In the genomic region with DNA sequence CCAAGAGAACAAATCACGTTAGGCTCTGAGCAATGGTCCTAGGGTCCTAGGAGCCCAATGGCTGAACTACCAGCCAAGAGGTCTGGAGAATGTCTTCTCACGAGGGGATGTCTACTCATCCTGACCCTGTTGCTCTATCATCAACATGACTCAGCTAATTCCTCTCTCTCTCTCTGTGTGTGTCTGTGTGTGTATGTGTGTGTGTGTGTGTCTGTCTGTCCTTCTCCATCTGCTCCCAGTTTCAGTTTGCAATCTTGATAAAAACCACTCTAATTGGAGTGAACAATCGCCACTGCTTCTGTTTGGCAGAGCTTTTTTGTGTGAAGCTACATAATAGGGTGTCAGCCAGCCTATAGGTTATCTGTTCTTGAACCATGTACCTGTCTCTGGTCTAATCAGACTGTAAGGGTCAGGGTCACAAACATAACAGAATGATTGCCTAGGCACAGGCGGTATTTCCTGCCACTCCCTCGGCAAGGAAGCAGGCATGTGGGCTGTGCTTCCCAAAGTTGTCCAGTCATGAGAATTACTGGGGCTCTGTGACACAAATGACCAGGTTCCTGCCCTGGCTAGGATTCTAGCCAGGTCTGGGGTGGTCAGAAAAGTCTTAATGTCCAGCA, we compare ENCODE assay signal across 12 cellular contexts.
DNase-seq lines count a peak whose midpoint lies in the region; ATAC-seq, FAIRE-seq and TF ChIP-seq lines count a peak whose summit lies in the region.
"Had no signal": no experiment of that assay in that cellular context is flagged by ENCODE, and none has a peak within 500 bp of the region (broad histone marks: within the 10 kb centered on the region; RNA-seq: fewer than 3 reads in every experiment).

No MANE protein-coding gene starts in this region.

- no peak for TF ChIP-seq CTCF in D721Med (IDR thresholded peaks at IDR 0.05; ENCODE audit: insufficient read depth, missing control alignments)

- peaks cover 3% of the 10 kb centered on the region for H3K36me3 Mint-ChIP-seq in effector memory CD8-positive, alpha-beta T cell (ENCODE audit: insufficient read depth)
- H3K36me3 Mint-ChIP-seq: activated naive CD8-positive, alpha-beta T cell had no signal

- H3K27me3 Mint-ChIP-seq in effector memory CD8-positive, alpha-beta T cell = peaks cover 31 to 50% of the 10 kb centered on the region in 2 donors

- peak; percentile 58 for ATAC-seq in SK-N-SH treated with all-trans-retinoic acid at 6 μM for 48 hours
- ATAC-seq in HG03175 (IDR thresholded peaks at IDR 0.05; ENCODE audit: unreplicated experiment) = no peak
- no peak for ATAC-seq in effector memory CD8-positive, alpha-beta T cell (replicated peaks)

- H3K4me3 Mint-ChIP-seq in effector memory CD8-positive, alpha-beta T cell = no peak overlapping the region
- H3K4me3 Mint-ChIP-seq: activated naive CD8-positive, alpha-beta T cell; CD8-positive, alpha-beta memory T cell had no signal

- no peak for FAIRE-seq in D721Med (lab: Jason Lieb, UNC)

- no peak overlapping the region for H3K27ac Mint-ChIP-seq in effector memory CD8-positive, alpha-beta T cell
- H3K27ac Mint-ChIP-seq: activated naive CD8-positive, alpha-beta T cell; CD8-positive, alpha-beta memory T cell had no signal

- peaks cover 0 to 2% of the 10 kb centered on the region in 2 donors for H3K9me3 Mint-ChIP-seq in effector memory CD8-positive, alpha-beta T cell
- H3K9me3 Mint-ChIP-seq: CD8-positive, alpha-beta memory T cell had no signal

- H3K4me1 Mint-ChIP-seq in effector memory CD8-positive, alpha-beta T cell (ENCODE audit: low read depth in 2 of 2) = no peaks in the 10 kb centered on the region
- H3K4me1 Mint-ChIP-seq: CD8-positive, alpha-beta memory T cell had no signal

- DNase-seq in A172 (ENCODE audit: low spot score) (peak; percentile 75), GM04503 (ENCODE audit: low read depth) (peak; percentile 82), glomerular visceral epithelial cell (ENCODE audit: extremely low spot score) (peak; percentile 53), D721Med (ENCODE audit: insufficient read length, low spot score) (no peak), NCI-H526 treated with DMSO at 0.1 percent for 48 hours (lab: John Stamatoyannopoulos, UW) (no peak)
- no peak for DNase-seq in effector memory CD8-positive, alpha-beta T cell
- DNase-seq: CD8-positive, alpha-beta memory T cell; NCI-H1048; stimulated activated CD4-positive, alpha-beta T cell treated with anti-CD3 and anti-CD28 coated beads, Interleukin-1b, Interleukin-23, amount 100 ng/mL, for 48 hours had no signal

TF ChIP-seq in SK-N-SH treated with all-trans-retinoic acid at 6 μM for 48 hours, 23 proteins besides CTCF, POLR2A, EP300 and RAD21 (continues in another document):
- TF ChIP-seq CSDC2 (CRISPR knock-in tag; IDR thresholded peaks at IDR 0.05) = no peak
- no peak for TF ChIP-seq ZNF8 (CRISPR knock-in tag; IDR thresholded peaks at IDR 0.05)
- no peak for TF ChIP-seq RARB (CRISPR knock-in tag; IDR thresholded peaks at IDR 0.05)
- no peak for TF ChIP-seq ZNF565 (CRISPR knock-in tag; conservative IDR thresholded peaks at IDR 0.05; ENCODE audit: low read depth)
- peak; percentile 53; the same call in 1 of the 2 replicates for TF ChIP-seq BACH2 (CRISPR knock-in tag; IDR thresholded peaks at IDR 0.05; ENCODE audit: borderline replicate concordance)
- TF ChIP-seq, protein P1, sequence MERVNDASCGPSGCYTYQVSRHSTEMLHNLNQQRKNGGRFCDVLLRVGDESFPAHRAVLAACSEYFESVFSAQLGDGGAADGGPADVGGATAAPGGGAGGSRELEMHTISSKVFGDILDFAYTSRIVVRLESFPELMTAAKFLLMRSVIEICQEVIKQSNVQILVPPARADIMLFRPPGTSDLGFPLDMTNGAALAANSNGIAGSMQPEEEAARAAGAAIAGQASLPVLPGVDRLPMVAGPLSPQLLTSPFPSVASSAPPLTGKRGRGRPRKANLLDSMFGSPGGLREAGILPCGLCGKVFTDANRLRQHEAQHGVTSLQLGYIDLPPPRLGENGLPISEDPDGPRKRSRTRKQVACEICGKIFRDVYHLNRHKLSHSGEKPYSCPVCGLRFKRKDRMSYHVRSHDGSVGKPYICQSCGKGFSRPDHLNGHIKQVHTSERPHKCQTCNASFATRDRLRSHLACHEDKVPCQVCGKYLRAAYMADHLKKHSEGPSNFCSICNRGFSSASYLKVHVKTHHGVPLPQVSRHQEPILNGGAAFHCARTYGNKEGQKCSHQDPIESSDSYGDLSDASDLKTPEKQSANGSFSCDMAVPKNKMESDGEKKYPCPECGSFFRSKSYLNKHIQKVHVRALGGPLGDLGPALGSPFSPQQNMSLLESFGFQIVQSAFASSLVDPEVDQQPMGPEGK (CRISPR knock-in tag; IDR thresholded peaks at IDR 0.05; ENCODE audit: borderline replicate concordance) = no peak
- no peak for TF ChIP-seq ZC3H10 (CRISPR knock-in tag; IDR thresholded peaks at IDR 0.05)
- no peak for TF ChIP-seq ARNTL (CRISPR knock-in tag; IDR thresholded peaks at IDR 0.05; ENCODE audit: borderline replicate concordance, low read depth)
- no peak for TF ChIP-seq ZFP30 (CRISPR knock-in tag; IDR thresholded peaks at IDR 0.05)
- TF ChIP-seq CSRNP3 (CRISPR knock-in tag; IDR thresholded peaks at IDR 0.05) = 0 out of 2 replicates have a peak, but pooled peaks have one; percentile 18
- no peak for TF ChIP-seq POU6F1 (CRISPR knock-in tag; IDR thresholded peaks at IDR 0.05; ENCODE audit: borderline replicate concordance, low read depth)
- no peak for TF ChIP-seq PPARA (CRISPR knock-in tag; IDR thresholded peaks at IDR 0.05; ENCODE audit: borderline replicate concordance)
- TF ChIP-seq ESRRG (CRISPR knock-in tag; IDR thresholded peaks at IDR 0.05) = 0 out of 2 replicates have a peak, but pooled peaks have one; percentile 34
- peak; percentile 40; the same call in 1 of the 2 replicates for TF ChIP-seq ISL1 (CRISPR knock-in tag; IDR thresholded peaks at IDR 0.05)
- no peak for TF ChIP-seq ZFP3 (CRISPR knock-in tag; IDR thresholded peaks at IDR 0.05)
- TF ChIP-seq TOX (CRISPR knock-in tag; IDR thresholded peaks at IDR 0.05; ENCODE audit: borderline replicate concordance) = no peak
- no peak for TF ChIP-seq SNAI2 (CRISPR knock-in tag; IDR thresholded peaks at IDR 0.05)
- no peak for TF ChIP-seq TCF4 (CRISPR knock-in tag; IDR thresholded peaks at IDR 0.05; ENCODE audit: borderline replicate concordance)
- peak; percentile 2; the same call in 1 of the 2 replicates for TF ChIP-seq ZNF70 (CRISPR knock-in tag; IDR thresholded peaks at IDR 0.05)
- TF ChIP-seq TSHZ2 (CRISPR knock-in tag; IDR thresholded peaks at IDR 0.05) = no peak
- TF ChIP-seq GLIS3 (CRISPR knock-in tag; IDR thresholded peaks at IDR 0.05) = no peak
- TF ChIP-seq OSR1 (CRISPR knock-in tag; IDR thresholded peaks at IDR 0.05) = no peak

Comparison
In these comparisons a context has a peak if more than half of its experiments do, and no peak if none do; other contexts are left out.
1. DNase-seq: peak in A172 (single experiment), GM04503 (single experiment) and glomerular visceral epithelial cell (single experiment); none in D721Med (single experiment), NCI-H526 treated with DMSO at 0.1 percent for 48 hours (single experiment) and effector memory CD8-positive, alpha-beta T cell (0 of 3).